In genomic region chr14:20460458-20461229, GRCh38 we compare ENCODE assay signal across 8 cellular contexts. TPM values are rescaled to one million over a fixed set of nuclear protein-coding genes. Genes with fewer than 3 reads are reported as not detected.
DNase-seq lines count a peak whose midpoint lies in the region; ATAC-seq and TF ChIP-seq lines count a peak whose summit lies in the region.

No MANE protein-coding gene starts in this region.

- peak overlapping the region; percentile 88 to 99 (median 92) for H3K27ac Mint-ChIP-seq in naive thymus-derived CD4-positive, alpha-beta T cell

- peak overlapping the region; percentile 96 for H3K27ac ChIP-seq in naive thymus-derived CD4-positive, alpha-beta T cell (ENCODE audit: low read depth, low read length)
- H3K27ac ChIP-seq in transverse colon = peak overlapping the region; percentile 95 to 99 (median 97)

- H3K36me3 ChIP-seq in Loucy (ENCODE audit: insufficient read depth, low read length) = peaks cover 30% of the 10 kb centered on the region; the same call in 1 of the 2 replicates
- H3K36me3 ChIP-seq in endocrine pancreas (ENCODE audit: control insufficient read depth, insufficient read depth, low read length) = no peaks in the 10 kb centered on the region
- peaks cover 24 to 40% (median 25%) of the 10 kb centered on the region in 3 experiments for H3K36me3 ChIP-seq in naive thymus-derived CD4-positive, alpha-beta T cell (ENCODE audit: control insufficient read depth in 2 of 3, insufficient read depth in 3 of 3, low read length in 3 of 3)
- peaks cover 0 to 30% (median 8%) of the 10 kb centered on the region in 4 donors for H3K36me3 ChIP-seq in transverse colon

- DNase-seq in AG04449 (ENCODE audit: low read depth, low spot score) (no peak), GM20000 (ENCODE audit: low spot score) (peak; percentile 28), transverse colon (peak; percentile 81), UCSD-AML1 (lab: John Stamatoyannopoulos, UW; ENCODE audit: unreplicated experiment) (no peak)
- DNase-seq in activated CD4-positive, alpha-beta T cell treated with anti-CD3 and anti-CD28 coated beads for 48 hours = peak; percentile 55
- peak in 7 of 9 donors; percentile 15 to 84 (median 77) for DNase-seq in naive thymus-derived CD4-positive, alpha-beta T cell

- no peak for TF ChIP-seq EP300 in transverse colon (IDR thresholded peaks at IDR 0.05; ENCODE audit: low read depth)

- in situ Hi-C loops in transverse colon (cut with MboI; ENCODE audit: low pct_ligation_motif_present in 1 of 4, low pct_unique_long_range_greater_than_20kb in 1 of 4, low sequenced_read_pairs in 3 of 4) = loop anchor here in 2 of 4 donors (10.0 to 25.0 kb wide), 4 partner anchors 46 to 227 kb away; partner anchors contain the start of genes CCNB1IP1 (in 2 of the 2), PARP2 (in 2 of the 2), ANG (in 1 of the 2) and RNASE4 (in 1 of the 2)

- no peaks in the 10 kb centered on the region for H3F3A ChIP-seq in Loucy (ENCODE audit: low read depth)

- intact Hi-C loops in naive thymus-derived CD4-positive, alpha-beta T cell (cut with micrococcal nuclease) = loop anchor here (1.0 to 5.0 kb wide), 10 partner anchors 9 to 924 kb away; partner anchors contain the start of genes PARP2 (in 2 of the 2), PNP (in 2 of the 2), TEP1 (in 2 of the 2) and HNRNPC (in 1 of the 2)
- intact Hi-C loops in transverse colon (cut with DNase I; ENCODE audit: low total_unique reads) = loop anchor here (10.0 kb wide), 2 partner anchors 116 to 154 kb away; partner anchors contain the start of gene PARP2

- TF ChIP-seq POLR2A in transverse colon (IDR thresholded peaks at IDR 0.05) = no peak

- H3K27me3 ChIP-seq in Loucy (ENCODE audit: insufficient read depth, low read length, poor library complexity, severe bottlenecking) (no peaks in the 10 kb centered on the region), endocrine pancreas (ENCODE audit: control insufficient read depth, insufficient read depth, low read length) (no peaks in the 10 kb centered on the region), transverse colon (no peaks in the 10 kb centered on the region)
- H3K27me3 ChIP-seq in naive thymus-derived CD4-positive, alpha-beta T cell (ENCODE audit: control insufficient read depth in 2 of 2, insufficient read depth in 2 of 2, low read length in 2 of 2) = no peaks in the 10 kb centered on the region

- no peak for TF ChIP-seq CTCF in AG04449 (IDR thresholded peaks at IDR 0.05; ENCODE audit: insufficient read depth, low read length, missing control alignments)
- no peak for TF ChIP-seq CTCF in GM20000 (IDR thresholded peaks at IDR 0.05; ENCODE audit: extremely low read depth, missing control alignments)
- TF ChIP-seq CTCF in Loucy (conservative IDR thresholded peaks at IDR 0.05; ENCODE audit: low read length) = no peak
- no peak for TF ChIP-seq CTCF in transverse colon (IDR thresholded peaks at IDR 0.05)

- peak overlapping the region; percentile 90 for H3K9ac ChIP-seq in Loucy (ENCODE audit: low read depth, low read length, poor library complexity, severe bottlenecking)
- H3K9ac ChIP-seq in endocrine pancreas (ENCODE audit: control insufficient read depth, insufficient read depth, low read length) = peak overlapping the region; percentile 95

- H4K20me1 ChIP-seq in Loucy (ENCODE audit: insufficient read depth, low read length, poor library complexity, severe bottlenecking) = peaks cover 47% of the 10 kb centered on the region

- H3K9me3 Mint-ChIP-seq in naive thymus-derived CD4-positive, alpha-beta T cell = peaks cover 0 to 5% (median 0%) of the 10 kb centered on the region in 11 donors

- H3K79me2 ChIP-seq in Loucy (ENCODE audit: insufficient read depth, low read length) = peaks cover 56% of the 10 kb centered on the region

- POLR2A ChIA-PET in AG04449 (lab: Yijun Ruan, JAX) = interaction anchor here (0.8 to 1.6 kb wide), 6 partner anchors 9 to 221 kb away, joined by 3 to 14 read pairs (median 10); partner anchors contain the start of genes KLHL33, PARP2, PNP and TEP1
- POLR2A ChIA-PET in naive thymus-derived CD4-positive, alpha-beta T cell (lab: Charles Lee) = interaction anchor here (0.8 to 4.9 kb wide), 18 partner anchors 9 to 320 kb away, joined by 3 to 38 read pairs (median 12); partner anchors contain the start of genes PARP2, PNP, RNASE4 and RNASE6

- ATAC-seq in naive thymus-derived CD4-positive, alpha-beta T cell = peak; percentile 15

- H3K4me2 ChIP-seq in Loucy (ENCODE audit: low read depth, low read length, poor library complexity, severe bottlenecking) = peak overlapping the region; percentile 96

- H3K4me3 Mint-ChIP-seq in naive thymus-derived CD4-positive, alpha-beta T cell = peak overlapping the region; percentile 81 to 97 (median 92)

- H2AFZ ChIP-seq in Loucy (ENCODE audit: low read length) = 0 out of 2 replicates have a peak overlapping the region, but pooled peaks have one; percentile 48

- CTCF ChIA-PET in AG04449 (lab: Yijun Ruan, JAX) = interaction anchor here (0.8 to 2.8 kb wide), 5 partner anchors 45 to 153 kb away, joined by 3 to 8 read pairs (median 5); no protein-coding TSS in a partner anchor
- CTCF ChIA-PET in naive thymus-derived CD4-positive, alpha-beta T cell (lab: Charles Lee) = interaction anchor here (1.0 to 1.6 kb wide), 3 partner anchors 11 to 46 kb away, joined by 3 to 8 read pairs (median 3); no protein-coding TSS in a partner anchor

- H3K27me3 Mint-ChIP-seq in naive thymus-derived CD4-positive, alpha-beta T cell = peaks cover 0 to 2% (median 0%) of the 10 kb centered on the region in 5 donors

- H3K4me1 ChIP-seq in Loucy (ENCODE audit: insufficient read depth, low read length, poor library complexity, severe bottlenecking) (peaks cover 38% of the 10 kb centered on the region), endocrine pancreas (ENCODE audit: control insufficient read depth, insufficient read depth, low read length) (peaks cover 5% of the 10 kb centered on the region), transverse colon (peaks cover 15 to 37% (median 24%) of the 10 kb centered on the region in 4 donors)
- H3K4me1 ChIP-seq in naive thymus-derived CD4-positive, alpha-beta T cell (ENCODE audit: control insufficient read depth in 2 of 2, insufficient read depth in 2 of 2, low read length in 2 of 2) = peaks cover 27 to 29% of the 10 kb centered on the region in 2 donors

- H3K4me3 ChIP-seq in AG04449 (ENCODE audit: low read depth, low read length) = peak overlapping the region; percentile 78
- peak overlapping the region; percentile 77 for H3K4me3 ChIP-seq in Loucy (ENCODE audit: low read length, poor library complexity, severe bottlenecking)
- peak overlapping the region; percentile 74 for H3K4me3 ChIP-seq in endocrine pancreas (ENCODE audit: control insufficient read depth, insufficient read depth, low read length)
- H3K4me3 ChIP-seq in naive thymus-derived CD4-positive, alpha-beta T cell (ENCODE audit: low read length) = peak overlapping the region; percentile 83
- H3K4me3 ChIP-seq in transverse colon = peak overlapping the region; percentile 69 to 86 (median 82)

- H3K9me3 ChIP-seq in Loucy (ENCODE audit: insufficient read depth, low read depth, low read length) (no peaks in the 10 kb centered on the region), endocrine pancreas (ENCODE audit: control insufficient read depth, low read length) (no peaks in the 10 kb centered on the region), transverse colon (no peaks in the 10 kb centered on the region)
- H3K9me3 ChIP-seq in naive thymus-derived CD4-positive, alpha-beta T cell (ENCODE audit: control insufficient read depth in 2 of 3, low read length in 3 of 3) = no peaks in the 10 kb centered on the region

- H3K4me1 Mint-ChIP-seq in naive thymus-derived CD4-positive, alpha-beta T cell = peaks cover 18 to 36% (median 32%) of the 10 kb centered on the region in 7 donors

- peaks cover 5 to 20% (median 9%) of the 10 kb centered on the region in 5 donors for H3K36me3 Mint-ChIP-seq in naive thymus-derived CD4-positive, alpha-beta T cell

- H3K9me2 ChIP-seq in Loucy (replicated peaks; ENCODE audit: low read depth, low read length) = no peaks in the 10 kb centered on the region

- 4 to 16% methylated on average over 5 to 31 of the region's 32 CpGs for WGBS in transverse colon (ENCODE audit: low coverage in 1 of 2), 2 donors

RNA-seq across cellular contexts. Expression of gene PIP4P1, which starts 0.6 kb away (rescaled TPM):
- total RNA-seq in naive thymus-derived CD4-positive, alpha-beta T cell = 10 to 100 TPM; 34.9 to 87.1 (median 74.2) TPM
- 10 to 100 TPM; 20.7 to 38.5 TPM for polyA plus RNA-seq in naive thymus-derived CD4-positive, alpha-beta T cell
- total RNA-seq in transverse colon = 10 to 100 TPM; 18.7 to 49.4 (median 31.1) TPM

RNA-seq across cellular contexts. Expression of gene APEX1, which starts 5.6 kb away (rescaled TPM):
- 100 to 1,000 TPM in 4 of 5 experiments, 10 to 100 TPM in 1; 97.4 to 159 (median 129) TPM for total RNA-seq in naive thymus-derived CD4-positive, alpha-beta T cell
- 100 to 1,000 TPM; 161 to 205 TPM for polyA plus RNA-seq in naive thymus-derived CD4-positive, alpha-beta T cell
- 100 to 1,000 TPM; 108 to 120 (median 111) TPM for total RNA-seq in transverse colon

RNA-seq across cellular contexts. Expression of gene OSGEP, which starts 6.0 kb away (rescaled TPM):
- 10 to 100 TPM; 54.2 to 77.2 (median 69.1) TPM for total RNA-seq in naive thymus-derived CD4-positive, alpha-beta T cell
- polyA plus RNA-seq in naive thymus-derived CD4-positive, alpha-beta T cell = 10 to 100 TPM; 30.8 to 42.9 TPM
- 100 to 1,000 TPM in 1 of 4 donors, 10 to 100 TPM in 3; 26.7 to 146 (median 64.7) TPM for total RNA-seq in transverse colon

RNA-seq across cellular contexts. Expression of gene PNP, which starts 8.6 kb away (rescaled TPM):
- 100 to 1,000 TPM in 2 of 5 experiments, 10 to 100 TPM in 3; 58.9 to 179 (median 83.0) TPM for total RNA-seq in naive thymus-derived CD4-positive, alpha-beta T cell
- 10 to 100 TPM; 35.6 to 59.6 TPM for polyA plus RNA-seq in naive thymus-derived CD4-positive, alpha-beta T cell
- total RNA-seq in transverse colon = 10 to 100 TPM; 18.9 to 62.1 (median 32.7) TPM

RNA-seq across cellular contexts. Expression of gene KLHL33, which starts 24.7 kb away (rescaled TPM):
- under 1 TPM in 4 of 5 experiments, not detected in 1; 0.14 to 0.51 (median 0.23) TPM for total RNA-seq in naive thymus-derived CD4-positive, alpha-beta T cell
- not detected for polyA plus RNA-seq in naive thymus-derived CD4-positive, alpha-beta T cell
- under 1 TPM in 2 of 4 donors, not detected in 2; 0.16 to 0.27 TPM for total RNA-seq in transverse colon

Comparison
In these comparisons a context has a peak if more than half of its experiments do, and no peak if none do; other contexts are left out.
1. DNase-seq: peak in GM20000 (single experiment), activated CD4-positive, alpha-beta T cell treated with anti-CD3 and anti-CD28 coated beads for 48 hours (single experiment), naive thymus-derived CD4-positive, alpha-beta T cell (7 of 9) and transverse colon (single experiment); none in AG04449 (single experiment) and UCSD-AML1 (single experiment).
2. Peak in every context shown above with its lines, with median percentiles within 50 percentile points of each other: H3K4me3 ChIP-seq.